28 cellular contexts compared by ENCODE assay signal in genomic region chr4:138374947-138375346, GRCh38.
"Had no signal": no experiment of that assay in that cellular context is flagged by ENCODE, and none has a peak within 500 bp of the region (broad histone marks: within the 10 kb centered on the region; RNA-seq: fewer than 3 reads in every experiment).

No MANE protein-coding gene starts in this region.

- FAIRE-seq: colon, endometrium, endothelial cell of umbilical vein had no signal

- ATAC-seq: effector memory CD8-positive, alpha-beta T cell; esophagus mucosa; foreskin keratinocyte; gastrocnemius medialis; gastroesophageal sphincter; heart left ventricle; heart right ventricle had no signal

- H3K27me3 Mint-ChIP-seq: dendritic cell treated with granulocyte-macrophage colony-stimulating factor and Interleukin-4, amounts not matched to agents 40 ng/mL and 50 ng/mL, for 4 days; effector memory CD8-positive, alpha-beta T cell had no signal

- H3K9me3 ChIP-seq: colonic mucosa, gastrocnemius medialis had no signal

- H3K4me3 ChIP-seq: colonic mucosa, coronary artery, dorsolateral prefrontal cortex, esophagus muscularis mucosa, esophagus squamous epithelium, gastrocnemius medialis, gastroesophageal sphincter, heart left ventricle, heart right ventricle had no signal

- H3K27ac Mint-ChIP-seq: dendritic cell treated with granulocyte-macrophage colony-stimulating factor and Interleukin-4, amounts not matched to agents 40 ng/mL and 50 ng/mL, for 4 days; effector memory CD8-positive, alpha-beta T cell; endodermal cell had no signal

- H3K4me1 Mint-ChIP-seq: endodermal cell had no signal

- DNase-seq: colonic mucosa; cortex of kidney; dermis blood vessel endothelial cell; dorsolateral prefrontal cortex; effector CD4-positive, alpha-beta T cell; effector CD8-positive, alpha-beta T cell; effector memory CD4-positive, alpha-beta T cell; effector memory CD8-positive, alpha-beta T cell; endodermal cell; erythroblast; esophagus squamous epithelium; foreskin fibroblast; foreskin keratinocyte; foreskin melanocyte; gastrocnemius medialis; glutamatergic neuron; head of caudate nucleus; heart left ventricle; heart right ventricle had no signal

- H3K27me3 ChIP-seq: colonic mucosa, dorsolateral prefrontal cortex, esophagus muscularis mucosa, esophagus squamous epithelium, foreskin keratinocyte, gastrocnemius medialis, gastroesophageal sphincter, heart left ventricle, heart right ventricle had no signal

- H3K36me3 ChIP-seq: colonic mucosa, esophagus muscularis mucosa, esophagus squamous epithelium, gastrocnemius medialis, gastroesophageal sphincter, heart left ventricle, heart right ventricle had no signal

- H3K27ac ChIP-seq: colonic mucosa, coronary artery, dorsolateral prefrontal cortex, epithelial cell of prostate, esophagus muscularis mucosa, esophagus squamous epithelium, foreskin keratinocyte, gastrocnemius medialis, gastroesophageal sphincter, heart left ventricle, heart right ventricle had no signal

- H3K4me1 ChIP-seq: colonic mucosa, esophagus muscularis mucosa, esophagus squamous epithelium, foreskin keratinocyte, gastrocnemius medialis, gastroesophageal sphincter, heart left ventricle, heart right ventricle had no signal

- H3K4me3 Mint-ChIP-seq: dendritic cell treated with granulocyte-macrophage colony-stimulating factor and Interleukin-4, amounts not matched to agents 40 ng/mL and 50 ng/mL, for 4 days; effector memory CD8-positive, alpha-beta T cell; endodermal cell had no signal
